ENCODE assay signal across 28 cellular contexts in the genomic region with DNA sequence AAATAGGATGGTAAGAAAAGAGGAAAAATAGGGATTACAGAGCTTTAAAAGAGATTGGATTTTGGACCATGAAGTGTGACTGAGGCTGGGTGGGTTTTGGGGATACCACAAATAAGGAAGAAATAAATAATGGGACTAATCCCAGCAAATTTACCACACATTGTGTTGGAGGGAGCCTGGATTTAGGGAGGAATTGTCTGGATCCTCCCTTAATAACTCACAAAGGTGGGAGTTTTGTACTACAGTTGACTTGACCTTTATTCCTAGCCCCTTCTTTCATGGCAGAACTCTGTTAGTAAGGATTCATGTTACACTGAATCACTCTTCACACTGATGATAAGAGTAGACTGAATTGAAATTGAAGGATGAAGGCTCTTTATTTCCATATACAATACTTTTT.
"Had no signal": no experiment of that assay in that cellular context is flagged by ENCODE, and none has a peak within 500 bp of the region (broad histone marks: within the 10 kb centered on the region; RNA-seq: fewer than 3 reads in every experiment).

No MANE protein-coding gene starts in this region.

- H3K4me1 ChIP-seq: left lung, lower lobe of right lung, pancreas, prostate gland, suprapubic skin, tibial artery, upper lobe of right lung had no signal

- H3K27ac ChIP-seq: hepatocyte, left lung, lower lobe of right lung, pancreas, prostate gland, skin epidermis, suprapubic skin, thoracic aorta, tibial artery, upper lobe of right lung had no signal

- H3K36me3 Mint-ChIP-seq: naive B cell; stimulated activated effector memory CD8-positive, alpha-beta T cell treated with anti-CD3 and anti-CD28 coated beads, Interleukin-12 subunit alpha, Interleukin-12 subunit beta, amount 100 ng/mL, for 72 hours had no signal

- H3K4me3 ChIP-seq: hepatocyte, left lung, lower lobe of right lung, pancreas, prostate gland, skin epidermis, suprapubic skin, thoracic aorta, tibial artery, upper lobe of right lung had no signal

- H3K4me1 Mint-ChIP-seq: naive B cell; natural killer cell; neural crest cell; stimulated activated effector memory CD8-positive, alpha-beta T cell treated with anti-CD3 and anti-CD28 coated beads, Interleukin-12 subunit alpha, Interleukin-12 subunit beta, amount 100 ng/mL, for 72 hours had no signal

- H3K9me3 ChIP-seq: left lung, lower lobe of right lung, pancreas, prostate gland, suprapubic skin, thoracic aorta, tibial artery, upper lobe of right lung had no signal

- DNase-seq: kidney glomerular epithelial cell; left cardiac atrium; left lung; lower lobe of right lung; mammary epithelial cell; mesenchymal stem cell; naive B cell; natural killer cell; nucleus accumbens; pancreas; posterior cingulate gyrus; retina; right cardiac atrium; stimulated activated CD4-positive, alpha-beta T cell treated with anti-CD3 and anti-CD28 coated beads, Interleukin-12 subunit alpha, Interleukin-12 subunit beta, amount 100 ng/mL, for 4 hours; stimulated activated CD4-positive, alpha-beta T cell treated with anti-CD3 and anti-CD28 coated beads, Interleukin-15, amount 100 ng/mL, for 24 hours; stimulated activated CD4-positive, alpha-beta T cell treated with anti-CD3 and anti-CD28 coated beads, Interleukin-4, amount 100 ng/mL, for 24 hours; stimulated activated naive CD4-positive, alpha-beta T cell; tibial artery; trophoblast cell; upper lobe of right lung had no signal

- H3K27me3 Mint-ChIP-seq: naive B cell; stimulated activated naive CD8-positive, alpha-beta T cell treated with anti-CD3 and anti-CD28 coated beads, Interleukin-15, Interleukin-2, amounts not matched to agents 100 ng/mL and 50 ng/mL, for 24 hours had no signal

- H3K36me3 ChIP-seq: left lung, lower lobe of right lung, pancreas, prostate gland, suprapubic skin, thoracic aorta, tibial artery, upper lobe of right lung had no signal

- H3K27ac Mint-ChIP-seq: naive B cell; natural killer cell; stimulated activated effector memory CD8-positive, alpha-beta T cell treated with anti-CD3 and anti-CD28 coated beads, Interleukin-12 subunit alpha, Interleukin-12 subunit beta, amount 100 ng/mL, for 72 hours; stimulated activated naive CD8-positive, alpha-beta T cell treated with anti-CD3 and anti-CD28 coated beads, Interleukin-15, Interleukin-2, amounts not matched to agents 100 ng/mL and 50 ng/mL, for 24 hours had no signal

- H3K4me3 Mint-ChIP-seq: naive B cell; natural killer cell; neural crest cell; stimulated activated effector memory CD8-positive, alpha-beta T cell treated with anti-CD3 and anti-CD28 coated beads, Interleukin-12 subunit alpha, Interleukin-12 subunit beta, amount 100 ng/mL, for 72 hours; stimulated activated naive CD8-positive, alpha-beta T cell treated with anti-CD3 and anti-CD28 coated beads, Interleukin-15, Interleukin-2, amounts not matched to agents 100 ng/mL and 50 ng/mL, for 24 hours had no signal
